Comparison of ENCODE assay signal across 12 cellular contexts in the genomic region with DNA sequence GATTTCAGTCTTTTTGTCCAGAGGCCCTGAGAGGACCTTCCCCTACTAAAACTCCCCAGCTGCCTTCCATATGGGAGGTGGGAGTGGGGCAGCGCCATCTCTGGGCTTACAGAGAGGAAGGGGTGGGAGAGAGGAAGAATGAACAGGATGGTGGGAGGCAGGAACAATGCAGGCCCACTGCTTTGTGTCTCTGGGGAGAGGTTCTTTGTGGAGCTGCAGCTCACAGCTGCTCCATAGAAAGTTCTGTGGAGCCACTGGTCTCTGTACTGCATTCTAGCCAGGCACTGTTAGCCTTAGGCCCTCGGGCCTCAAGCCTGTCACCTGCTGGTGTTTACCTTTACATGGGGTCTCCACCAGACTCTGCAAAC. TPM values are rescaled to one million over a fixed set of nuclear protein-coding genes. Genes with fewer than 3 reads are reported as not detected.
DNase-seq lines count a peak whose midpoint lies in the region; ATAC-seq and TF ChIP-seq lines count a peak whose summit lies in the region.
"Had no signal": no experiment of that assay in that cellular context is flagged by ENCODE, and none has a peak within 500 bp of the region (broad histone marks: within the 10 kb centered on the region; RNA-seq: fewer than 3 reads in every experiment).

No MANE protein-coding gene starts in this region.

- H3K9ac ChIP-seq in IMR-90 (ENCODE audit: low read depth, low read length): peak overlapping the region; percentile 7; the same call in 1 of the 2 replicates

- H3K36me3 ChIP-seq in IMR-90 (ENCODE audit: control insufficient read depth, insufficient read depth, low read length): peaks cover 5% of the 10 kb centered on the region; the same call in 1 of the 2 replicates
- H3K36me3 ChIP-seq in ovary: no peaks in the 10 kb centered on the region

- peak overlapping the region; percentile 91 for H4K91ac ChIP-seq in IMR-90 (ENCODE audit: insufficient read depth, low read depth, low read length)

- peak overlapping the region; percentile 64 for H3K4ac ChIP-seq in IMR-90 (ENCODE audit: low read depth, low read length)

- peak overlapping the region; percentile 98 for H3K27ac Mint-ChIP-seq in endothelial cell (ENCODE audit: unreplicated experiment)
- H3K27ac Mint-ChIP-seq in activated CD4-positive, alpha-beta T cell treated with anti-CD3 and anti-CD28 coated beads, Interleukin-2, amount 10 ng/mL, durations not matched to agents 7 days and 5 days: no peak overlapping the region
- H3K27ac Mint-ChIP-seq: CD8-positive, alpha-beta T cell had no signal

- no TSS peak for BruUV-seq in IMR-90 (replicated peaks; lab: Mats Ljungman, UMichigan)

- H3K4me2 ChIP-seq in IMR-90 (ENCODE audit: low read depth, low read length): no peak overlapping the region; the same call in 1 of the 2 replicates

- peak overlapping the region; percentile 33; the same call in 1 of the 2 replicates for H3K23ac ChIP-seq in IMR-90 (ENCODE audit: low read depth, low read length)

- H2BK120ac ChIP-seq in IMR-90 (ENCODE audit: low read depth, low read length): peak overlapping the region; percentile 89

- H2AK5ac ChIP-seq in IMR-90 (ENCODE audit: low read depth, low read length): peak overlapping the region; percentile 88

- peaks cover 29% of the 10 kb centered on the region for H3K4me1 ChIP-seq in IMR-90 (ENCODE audit: control insufficient read depth, insufficient read depth, low read length)
- peaks cover 17% of the 10 kb centered on the region for H3K4me1 ChIP-seq in ovary (ENCODE audit: insufficient read depth)

- CTCF ChIA-PET in IMR-90 (lab: Yijun Ruan, JAX): interaction anchor here (0.6 to 3.2 kb wide), 5 partner anchors 26 to 196 kb away, joined by 3 to 12 read pairs (median 3); no protein-coding TSS in a partner anchor
- CTCF ChIA-PET in activated CD4-positive, alpha-beta T cell treated with anti-CD3 and anti-CD28 coated beads, Interleukin-2, amount 10 ng/mL, durations not matched to agents 7 days and 5 days (lab: Charles Lee): interaction anchor here (1.2 kb wide), 1 partner anchor 28 kb away, joined by 3 read pairs; no protein-coding TSS in a partner anchor

- TF ChIP-seq RAD21 in IMR-90 (IDR thresholded peaks at IDR 0.05; ENCODE audit: low read length): no peak

- ATAC-seq in IMR-90 (ENCODE audit: low read depth) (no peak), left lobe of liver (no peak)
- ATAC-seq: CD8-positive, alpha-beta T cell had no signal

- WGBS in IMR-90 (ENCODE audit: extremely low coverage in 2 of 2, insufficient read length in 1 of 2), 2 experiments: no CpG with 5 or more reads among the region's 2 CpGs
- WGBS in ovary, 3 donors: 15 to 16% (median 16%) methylated on average over 2 of the region's 2 CpGs

- H2AFZ ChIP-seq in IMR-90 (replicated peaks; ENCODE audit: low read length, poor library complexity): no peak overlapping the region

- H4K5ac ChIP-seq in IMR-90 (ENCODE audit: low read depth, low read length): peak overlapping the region; percentile 56; the same call in 1 of the 2 replicates

- H3K27me3 ChIP-seq in IMR-90 (ENCODE audit: control insufficient read depth, insufficient read depth, low read length) (no peaks in the 10 kb centered on the region), ovary (no peaks in the 10 kb centered on the region)

- H3K27me3 Mint-ChIP-seq in endothelial cell (ENCODE audit: unreplicated experiment): peaks cover 2% of the 10 kb centered on the region
- H3K27me3 Mint-ChIP-seq in activated CD4-positive, alpha-beta T cell treated with anti-CD3 and anti-CD28 coated beads, Interleukin-2, amount 10 ng/mL, durations not matched to agents 7 days and 5 days: no peaks in the 10 kb centered on the region

- TF ChIP-seq POLR2A in IMR-90 (IDR thresholded peaks at IDR 0.05; ENCODE audit: low read depth, low read length): no peak
- TF ChIP-seq POLR2A in ovary (IDR thresholded peaks at IDR 0.05): no peak

- peak overlapping the region; percentile 53 for H3K4me3 Mint-ChIP-seq in endothelial cell (ENCODE audit: unreplicated experiment)
- H3K4me3 Mint-ChIP-seq in activated CD4-positive, alpha-beta T cell treated with anti-CD3 and anti-CD28 coated beads, Interleukin-2, amount 10 ng/mL, durations not matched to agents 7 days and 5 days: no peak overlapping the region
- H3K4me3 Mint-ChIP-seq: CD8-positive, alpha-beta T cell; central memory CD8-positive, alpha-beta T cell had no signal

- no peak overlapping the region for H3K56ac ChIP-seq in IMR-90 (ENCODE audit: extremely low read depth, insufficient read depth, low read length)

- H3K27ac ChIP-seq in IMR-90 (ENCODE audit: insufficient read depth, low read length) (peak overlapping the region; percentile 64; the same call in 1 of the 2 replicates), ovary (peak overlapping the region; percentile 60 to 67)

- H2BK5ac ChIP-seq in IMR-90 (ENCODE audit: low read depth, low read length, poor library complexity, severe bottlenecking): peak overlapping the region; percentile 16

- H3K9me3 ChIP-seq in IMR-90 (ENCODE audit: control insufficient read depth, insufficient read depth, low read length) (no peaks in the 10 kb centered on the region), ovary (no peaks in the 10 kb centered on the region)

- DNase-seq in Ammon's horn (ENCODE audit: low spot score) (peak; percentile 58), IMR-90 (no peak), endothelial cell (ENCODE audit: low spot score) (peak; percentile 29), ovary (no peak), AML-193 (lab: John Stamatoyannopoulos, UW) (no peak), left lobe of liver (ENCODE audit: low spot score) (no peak)
- no peak for DNase-seq in activated CD4-positive, alpha-beta T cell treated with anti-CD3 and anti-CD28 coated beads, Interleukin-2, amount 10 ng/mL, durations not matched to agents 7 days and 5 days
- DNase-seq in activated CD4-positive, CD25-positive, alpha-beta regulatory T cell (lab: John Stamatoyannopoulos, UW): no peak
- DNase-seq: CD8-positive, alpha-beta T cell had no signal

- H3K4me3 ChIP-seq in IMR-90 (ENCODE audit: insufficient read depth, low read depth, low read length) (no peak overlapping the region), ovary (no peak overlapping the region)

- in situ Hi-C loops in IMR-90 (cut with MboI; ENCODE audit: low sequenced_read_pairs): no loop called here

- intact Hi-C loops in IMR-90 (cut with micrococcal nuclease): loop anchor here (2.0 to 10.0 kb wide), 2 partner anchors 146 to 270 kb away; no protein-coding TSS in a partner anchor
- intact Hi-C loops in ovary (cut with DNase I): no loop called here

- TF ChIP-seq CTCF in IMR-90 (conservative IDR thresholded peaks at IDR 0.05; ENCODE audit: low read depth, low read length): no peak
- no peak for TF ChIP-seq CTCF in endothelial cell (IDR thresholded peaks at IDR 0.05; ENCODE audit: unreplicated experiment)
- TF ChIP-seq CTCF in ovary (IDR thresholded peaks at IDR 0.05): no peak

- POLR2A ChIA-PET in IMR-90 (lab: Charles Lee; ENCODE audit: unreplicated experiment): interaction anchor here (1.1 kb wide), 1 partner anchor 25 kb away, joined by 3 read pairs; no protein-coding TSS in a partner anchor
- POLR2A ChIA-PET in activated CD4-positive, alpha-beta T cell treated with anti-CD3 and anti-CD28 coated beads, Interleukin-2, amount 10 ng/mL, durations not matched to agents 7 days and 5 days (lab: Charles Lee): no interaction called here

- no peaks in the 10 kb centered on the region for H4K20me1 ChIP-seq in IMR-90 (ENCODE audit: insufficient read depth, low read length)

- peaks cover 4 to 14% of the 10 kb centered on the region in 2 experiments; a peak in 2 of 4 replicates for H3K79me1 ChIP-seq in IMR-90 (ENCODE audit: low read depth in 1 of 2, low read length in 2 of 2)

- no peaks in the 10 kb centered on the region for H3K9me3 Mint-ChIP-seq in endothelial cell (ENCODE audit: unreplicated experiment)
- no peaks in the 10 kb centered on the region for H3K9me3 Mint-ChIP-seq in activated CD4-positive, alpha-beta T cell treated with anti-CD3 and anti-CD28 coated beads, Interleukin-2, amount 10 ng/mL, durations not matched to agents 7 days and 5 days
- H3K9me3 Mint-ChIP-seq: CD8-positive, alpha-beta T cell; central memory CD8-positive, alpha-beta T cell had no signal

- peak overlapping the region; percentile 60 for H3K18ac ChIP-seq in IMR-90 (ENCODE audit: low read depth, low read length)

- peak overlapping the region; percentile 46 for H2AK9ac ChIP-seq in IMR-90 (replicated peaks; ENCODE audit: low read depth, low read length, poor library complexity)

- peak overlapping the region; percentile 71 for H3K14ac ChIP-seq in IMR-90 (replicated peaks; ENCODE audit: low read depth, low read length)

- no peak for TF ChIP-seq EP300 in ovary (IDR thresholded peaks at IDR 0.05)

- peak overlapping the region; percentile 84 for H2BK20ac ChIP-seq in IMR-90 (ENCODE audit: low read depth, low read length)

- H3K4me1 Mint-ChIP-seq in endothelial cell (ENCODE audit: unreplicated experiment): peaks cover 74% of the 10 kb centered on the region
- H3K4me1 Mint-ChIP-seq in activated CD4-positive, alpha-beta T cell treated with anti-CD3 and anti-CD28 coated beads, Interleukin-2, amount 10 ng/mL, durations not matched to agents 7 days and 5 days: peaks cover 10% of the 10 kb centered on the region

- dilution Hi-C loops in IMR-90 (cut with HindIII; ENCODE audit: low sequenced_read_pairs, unreplicated experiment): no loop called here

- H2BK15ac ChIP-seq in IMR-90 (ENCODE audit: low read depth, low read length): peak overlapping the region; percentile 94; the same call in 2 of the 3 replicates

- peaks cover 19% of the 10 kb centered on the region for H3K9me1 ChIP-seq in IMR-90 (ENCODE audit: insufficient read depth, low read length)

- peak overlapping the region; percentile 84 to 96; a peak in 2 of 4 replicates for H4K8ac ChIP-seq in IMR-90 (ENCODE audit: low read depth in 2 of 2, low read length in 2 of 2)

- H3K36me3 Mint-ChIP-seq in endothelial cell (ENCODE audit: low read depth, unreplicated experiment): peaks cover 19% of the 10 kb centered on the region
- no peaks in the 10 kb centered on the region for H3K36me3 Mint-ChIP-seq in activated CD4-positive, alpha-beta T cell treated with anti-CD3 and anti-CD28 coated beads, Interleukin-2, amount 10 ng/mL, durations not matched to agents 7 days and 5 days (ENCODE audit: low read depth)
- H3K36me3 Mint-ChIP-seq: CD8-positive, alpha-beta T cell had no signal

TF ChIP-seq in IMR-90, 13 proteins besides CTCF, POLR2A, EP300 and RAD21:
- no peak for TF ChIP-seq SMC3 (IDR thresholded peaks at IDR 0.05; ENCODE audit: low read depth, low read length)
- no peak for TF ChIP-seq RFX5 (IDR thresholded peaks at IDR 0.05; ENCODE audit: low read depth, low read length)
- TF ChIP-seq FOS (IDR thresholded peaks at IDR 0.05; ENCODE audit: low read depth, low read length): no peak
- no peak for TF ChIP-seq CHD1 (IDR thresholded peaks at IDR 0.05; ENCODE audit: low read depth, low read length)

RNA-seq across cellular contexts. Expression of gene A3GALT2, which starts 43.7 kb away (rescaled TPM):
- total RNA-seq in IMR-90 (2012; rRNA removed): not detected in 2 replicates
- not detected in 2 replicates for polyA plus RNA-seq in IMR-90 (2012; rRNA removed)
- not detected in 2 replicates for polyA plus RNA-seq in IMR-90 (2012; cell fraction: cytosol; rRNA removed)
- 0.23 and 1.2 TPM in 2 replicates for polyA plus RNA-seq in IMR-90 (2012; cell fraction: nucleus; rRNA removed; ENCODE audit: low replicate concordance)
- total RNA-seq in endothelial cell (ENCODE audit: unreplicated experiment): not detected
- total RNA-seq in ovary: not detected
- polyA plus RNA-seq in ovary: not detected
- not detected for total RNA-seq in activated CD4-positive, alpha-beta T cell treated with anti-CD3 and anti-CD28 coated beads, Interleukin-2, amount 10 ng/mL, durations not matched to agents 7 days and 5 days
- total RNA-seq in left lobe of liver: not detected
- total RNA-seq: CD8-positive, alpha-beta T cell; omental fat pad; T-helper 1 cell treated with Interleukin-12 subunit alpha and Interleukin-12 subunit beta and Interleukin-4 antibody, amounts not matched to agents 30 ng/mL and 1 ng/mL, for 36 hours had no signal

Comparison
In these comparisons a context has a peak if more than half of its experiments do, and no peak if none do; other contexts are left out.
1. DNase-seq: peak in Ammon's horn (single experiment) and endothelial cell (single experiment); none in IMR-90 (single experiment), ovary (0 of 5), activated CD4-positive, alpha-beta T cell treated with anti-CD3 and anti-CD28 coated beads, Interleukin-2, amount 10 ng/mL, durations not matched to agents 7 days and 5 days (single experiment), AML-193 (0 of 2), activated CD4-positive, CD25-positive, alpha-beta regulatory T cell (0 of 4) and left lobe of liver (single experiment).